Comparison of ENCODE assay signal across 9 cellular contexts in genomic region chr17:8994319-8994718, GRCh38. TPM values are rescaled to one million over a fixed set of nuclear protein-coding genes. Genes with fewer than 3 reads are reported as not detected.
DNase-seq lines count a peak whose midpoint lies in the region; ATAC-seq, FAIRE-seq and TF ChIP-seq lines count a peak whose summit lies in the region.
"Had no signal": no experiment of that assay in that cellular context is flagged by ENCODE, and none has a peak within 500 bp of the region (broad histone marks: within the 10 kb centered on the region; RNA-seq: fewer than 3 reads in every experiment).

No MANE protein-coding gene starts in this region.

- intact Hi-C loops in CD8-positive, alpha-beta T cell (cut with DNase I, micrococcal nuclease), result loop anchor here (5.0 to 10.0 kb wide), 5 partner anchors 57 to 937 kb away; partner anchors contain the start of gene RPL26 (in 1 of the 2)

- POLR2A ChIA-PET in CD8-positive, alpha-beta T cell (lab: Charles Lee), result no interaction called here

- no peaks in the 10 kb centered on the region for H3K27me3 ChIP-seq in CD8-positive, alpha-beta T cell (ENCODE audit: insufficient read depth, low read length)

- ATAC-seq in CD8-positive, alpha-beta T cell, result peak; percentile 53
- ATAC-seq in GM21360 (IDR thresholded peaks at IDR 0.05; ENCODE audit: unreplicated experiment), result no peak

- H3K4me1 ChIP-seq in CD8-positive, alpha-beta T cell (ENCODE audit: insufficient read depth, low read length), result peaks cover 9% of the 10 kb centered on the region

- H3K9me3 Mint-ChIP-seq in CD8-positive, alpha-beta T cell, result no peaks in the 10 kb centered on the region

- H3K27ac Mint-ChIP-seq in CD8-positive, alpha-beta T cell, result no peak overlapping the region

- no peak overlapping the region for H3K4me3 ChIP-seq in CD8-positive, alpha-beta T cell (ENCODE audit: low read depth, low read length)

- DNase-seq in CD8-positive, alpha-beta T cell, result peak; percentile 20 to 73 (median 52)
- DNase-seq in HTR-8/SVneo (ENCODE audit: insufficient read length, low spot score) (peak; percentile 51), T-helper 1 cell (peak in 3 of 5 donors; percentile 26 to 35 (median 33)), anterior cingulate cortex (lab: John Stamatoyannopoulos, UW) (peak in 31 of 58 donors; percentile 2 to 82 (median 27)), iPS-NIHi7 (ENCODE audit: extremely low spot score) (peak; percentile 78), NCI-H345 treated with DMSO at 0.1 percent for 48 hours (lab: John Stamatoyannopoulos, UW; ENCODE audit: unreplicated experiment) (no peak)
- DNase-seq in stimulated activated CD4-positive, alpha-beta T cell treated with anti-CD3 and anti-CD28 coated beads, Interleukin-4, amount 100 ng/mL, for 1 hour, result peak; percentile 72

- no peaks in the 10 kb centered on the region for H3K36me3 Mint-ChIP-seq in CD8-positive, alpha-beta T cell

- H3K36me3 ChIP-seq in CD8-positive, alpha-beta T cell (ENCODE audit: insufficient read depth, low read length), result no peaks in the 10 kb centered on the region

- TF ChIP-seq CTCF in CD8-positive, alpha-beta T cell (IDR thresholded peaks at IDR 0.05), result peak; percentile 64

- no peaks in the 10 kb centered on the region for H3K9me3 ChIP-seq in CD8-positive, alpha-beta T cell (ENCODE audit: low read length)

- no peak overlapping the region for H3K4me3 Mint-ChIP-seq in CD8-positive, alpha-beta T cell

- peaks cover 8% of the 10 kb centered on the region for H3K27me3 Mint-ChIP-seq in CD8-positive, alpha-beta T cell (ENCODE audit: low read depth)

- CTCF ChIA-PET in CD8-positive, alpha-beta T cell (lab: Charles Lee), result interaction anchor here (0.7 to 5.5 kb wide), 6 partner anchors 37 to 937 kb away, joined by 3 to 50 read pairs (median 4); no protein-coding TSS in a partner anchor

- no peak overlapping the region for H3K27ac ChIP-seq in CD8-positive, alpha-beta T cell (ENCODE audit: low read depth, low read length)

- FAIRE-seq in HTR-8/SVneo (lab: Jason Lieb, UNC), result no peak

- H3K4me1 Mint-ChIP-seq in CD8-positive, alpha-beta T cell (ENCODE audit: low read depth), result peaks cover 11% of the 10 kb centered on the region

RNA-seq across cellular contexts. Expression of gene NTN1, which starts 27.0 kb away (rescaled TPM):
- under 1 TPM; 0.08 TPM for total RNA-seq in CD8-positive, alpha-beta T cell

RNA-seq across cellular contexts. Expression of gene PIK3R5, which starts 28.8 kb away (rescaled TPM):
- total RNA-seq in CD8-positive, alpha-beta T cell, result 100 to 1,000 TPM; 154 to 155 TPM
- total RNA-seq: renal cortical epithelial cell had no signal
